29 cellular contexts compared by ENCODE assay signal in genomic region chr5:66452109-66452508, GRCh38.
"Had no signal": no experiment of that assay in that cellular context is flagged by ENCODE, and none has a peak within 500 bp of the region (broad histone marks: within the 10 kb centered on the region; RNA-seq: fewer than 3 reads in every experiment).

No MANE protein-coding gene starts in this region.

- H3K9me3 ChIP-seq: lower lobe of right lung, pancreas, right atrium auricular region, right lobe of liver, testis, thyroid gland, transverse colon, upper lobe of right lung had no signal

- H3K4me3 Mint-ChIP-seq: immature natural killer cell; mesothelial cell of epicardium; naive B cell; natural killer cell; nephron progenitor cell; stimulated activated naive B cell treated with anti-CD40 and anti-IgM and Interleukin-4, amounts not matched to agents 10 μg/mL and 1 μg/mL and 100 μg/mL, for 72 hours had no signal

- H3K36me3 ChIP-seq: heart left ventricle, left lung, lower lobe of right lung, pancreas, right atrium auricular region, right lobe of liver, stomach, thyroid gland, transverse colon, upper lobe of right lung had no signal

- DNase-seq: heart left ventricle; hypothalamus; immature natural killer cell; kidney; left colon; left lung; lower lobe of right lung; mammary epithelial cell; mesendoderm; naive B cell; natural killer cell; nephron progenitor cell; nucleus accumbens; pancreas; right lobe of liver; stimulated activated CD4-positive, alpha-beta T cell treated with anti-CD3 and anti-CD28 coated beads, Interleukin-1b, Interleukin-23, amount 100 ng/mL, for 48 hours; stimulated activated CD4-positive, alpha-beta T cell treated with anti-CD3 and anti-CD28 coated beads, Interleukin-2, amount 100 ng/mL, for 48 hours; stimulated activated CD4-positive, alpha-beta T cell treated with anti-CD3 and anti-CD28 coated beads, Interleukin-4, amount 100 ng/mL, for 4 hours; stimulated activated CD8-positive, alpha-beta memory T cell treated with anti-CD3 and anti-CD28 coated beads, Interleukin-4, amount 100 ng/mL, for 48 hours; stimulated activated naive B cell treated with anti-CD40 and anti-IgM and Interleukin-4, amounts not matched to agents 10 μg/mL and 1 μg/mL and 100 μg/mL, for 72 hours; stimulated activated naive CD8-positive, alpha-beta T cell treated with anti-CD3 and anti-CD28 coated beads, Interleukin-15, Interleukin-2, amounts not matched to agents 100 U/mL and 50 U/mL, for 24 hours; stomach; testis; thyroid gland; transverse colon; upper lobe of right lung had no signal

- ATAC-seq: heart left ventricle; left colon; left lung; lower lobe of right lung; natural killer cell; pancreas; right lobe of liver; stimulated activated naive B cell treated with anti-CD40 and anti-IgM and Interleukin-4, amounts not matched to agents 10 μg/mL and 1 μg/mL and 100 μg/mL, for 72 hours; stimulated activated naive CD8-positive, alpha-beta T cell treated with anti-CD3 and anti-CD28 coated beads, Interleukin-15, Interleukin-2, amounts not matched to agents 100 U/mL and 50 U/mL, for 24 hours; upper lobe of right lung had no signal

- H3K4me2 ChIP-seq: smooth muscle cell had no signal

- H3K27ac Mint-ChIP-seq: immature natural killer cell; mesothelial cell of epicardium; naive B cell; natural killer cell; nephron progenitor cell; stimulated activated naive B cell treated with anti-CD40 and anti-IgM and Interleukin-4, amounts not matched to agents 10 μg/mL and 1 μg/mL and 100 μg/mL, for 72 hours had no signal

- H3K27me3 ChIP-seq: heart left ventricle, left lung, pancreas, right atrium auricular region, right lobe of liver, stomach, testis, thyroid gland, transverse colon, upper lobe of right lung had no signal

- H3K36me3 Mint-ChIP-seq: immature natural killer cell, natural killer cell had no signal

- H3K4me1 ChIP-seq: left lung, lower lobe of right lung, pancreas, right lobe of liver, stomach, testis, transverse colon, upper lobe of right lung had no signal

- H3K4me3 ChIP-seq: heart left ventricle, left lung, lower lobe of right lung, pancreas, right atrium auricular region, right lobe of liver, smooth muscle cell, stomach, testis, thyroid gland, transverse colon, upper lobe of right lung had no signal

- H3K27ac ChIP-seq: heart left ventricle, left lung, lower lobe of right lung, pancreas, right atrium auricular region, right lobe of liver, stomach, testis, thyroid gland, transverse colon, upper lobe of right lung had no signal

- H3K4me1 Mint-ChIP-seq: immature natural killer cell; natural killer cell; nephron progenitor cell; stimulated activated naive B cell treated with anti-CD40 and anti-IgM and Interleukin-4, amounts not matched to agents 10 μg/mL and 1 μg/mL and 100 μg/mL, for 72 hours had no signal
